Comparison of ENCODE assay signal across 16 cellular contexts in the genomic region with DNA sequence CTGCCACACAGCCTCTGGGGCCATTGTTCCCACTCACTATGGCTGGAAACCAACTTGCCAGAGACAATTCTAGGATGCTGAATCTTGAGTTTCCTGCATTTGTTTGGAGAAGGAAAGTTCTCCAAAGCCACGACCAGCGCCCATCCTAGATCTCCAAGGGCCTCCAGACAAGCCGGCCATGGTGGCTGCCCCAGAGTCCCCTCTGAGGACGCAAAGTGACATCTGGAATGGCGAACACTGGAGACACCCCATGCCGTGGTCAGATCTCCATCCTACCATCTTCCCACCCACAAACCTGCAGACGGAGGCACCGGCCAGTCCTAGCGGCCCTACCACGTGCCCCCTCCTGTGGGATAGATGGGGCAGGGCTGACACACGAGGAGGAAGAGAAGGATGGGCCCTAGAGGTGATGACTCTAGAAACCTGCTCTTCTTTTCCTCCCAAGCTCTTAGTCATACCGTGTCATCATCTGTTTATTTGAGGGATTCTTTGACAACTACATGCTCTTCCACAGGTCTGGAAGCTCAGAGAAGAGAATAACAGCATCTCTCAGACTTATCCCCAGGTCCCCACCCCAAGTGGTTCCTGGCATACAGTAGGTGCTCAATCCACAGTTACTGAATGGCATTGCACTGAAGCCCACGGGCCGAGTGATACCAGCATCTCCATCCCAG.
DNase-seq lines count a peak whose midpoint lies in the region; TF ChIP-seq lines count a peak whose summit lies in the region.
"Had no signal": no experiment of that assay in that cellular context is flagged by ENCODE, and none has a peak within 500 bp of the region (broad histone marks: within the 10 kb centered on the region; RNA-seq: fewer than 3 reads in every experiment).

No MANE protein-coding gene starts in this region.

- H3K36me3 ChIP-seq in esophagus squamous epithelium (no peaks in the 10 kb centered on the region), sigmoid colon (peaks cover 30 to 92% (median 61%) of the 10 kb centered on the region in 4 donors)

- peak; percentile 23 for DNase-seq in ELR (ENCODE audit: low read depth)
- DNase-seq in M059J (ENCODE audit: low read depth), result peak; percentile 17
- no peak for DNase-seq in esophagus squamous epithelium (lab: John Stamatoyannopoulos, UW)
- no peak for DNase-seq in sigmoid colon
- DNase-seq in ecto neural progenitor cell (ENCODE audit: low spot score), result no peak
- no peak for DNase-seq in DMS53 treated with DMSO at 0.1 percent for 48 hours (lab: John Stamatoyannopoulos, UW; ENCODE audit: unreplicated experiment)
- no peak for DNase-seq in activated T-cell treated with anti-CD3 and anti-CD28 coated beads, Interleukin-2, amount 50 U/mL, for 48 hours
- DNase-seq: AML-193; Calu3; DMS79 treated with DMSO at 0.1 percent for 48 hours; GDM1; NCI-H1436 treated with DMSO at 0.1 percent for 48 hours; NCI-H2081 treated with DMSO at 0.1 percent for 48 hours; NCI-H345; NCI-H69; NK-92 treated with Interleukin-12 subunit alpha and Interleukin-12 subunit beta, amount 100 ng/mL, for 24 hours had no signal

- H3K27me3 ChIP-seq in esophagus squamous epithelium (no peaks in the 10 kb centered on the region), sigmoid colon (no peaks in the 10 kb centered on the region)

- intact Hi-C loops in esophagus squamous epithelium (cut with DNase I), result no loop called here
- intact Hi-C loops in sigmoid colon (cut with DNase I), result no loop called here

- no peaks in the 10 kb centered on the region for H3K9me3 ChIP-seq in esophagus squamous epithelium
- H3K9me3 ChIP-seq in sigmoid colon, result no peaks in the 10 kb centered on the region

- no peak overlapping the region for H3K4me3 ChIP-seq in esophagus squamous epithelium
- no peak overlapping the region for H3K4me3 ChIP-seq in sigmoid colon

- TF ChIP-seq EP300 in sigmoid colon (IDR thresholded peaks at IDR 0.05), result no peak

- H3K27ac ChIP-seq in esophagus squamous epithelium, result peak overlapping the region in 3 of 4 donors; percentile 14 to 61 (median 26)
- peak overlapping the region; percentile 67 to 98 (median 84) for H3K27ac ChIP-seq in sigmoid colon

- 48 to 77% methylated on average over 4 to 10 of the region's 14 CpGs for WGBS in esophagus squamous epithelium, 2 donors
- 80 to 83% methylated on average over 14 of the region's 14 CpGs for WGBS in sigmoid colon, 2 donors

- peaks cover 0 to 19% (median 0%) of the 10 kb centered on the region in 3 donors for H3K4me1 ChIP-seq in esophagus squamous epithelium
- peaks cover 0 to 99% (median 93%) of the 10 kb centered on the region in 4 donors for H3K4me1 ChIP-seq in sigmoid colon

- no peak for TF ChIP-seq POLR2A in esophagus squamous epithelium (IDR thresholded peaks at IDR 0.05)
- no peak for TF ChIP-seq POLR2A in sigmoid colon (IDR thresholded peaks at IDR 0.05)

- TF ChIP-seq CTCF in esophagus squamous epithelium (IDR thresholded peaks at IDR 0.05) (no peak), sigmoid colon (IDR thresholded peaks at IDR 0.05) (no peak)

Comparison
In these comparisons a context has a peak if more than half of its experiments do, and no peak if none do; other contexts are left out.
1. DNase-seq: peak in ELR (single experiment) and M059J (single experiment); none in esophagus squamous epithelium (single experiment), sigmoid colon (single experiment), ecto neural progenitor cell (single experiment), DMS53 treated with DMSO at 0.1 percent for 48 hours (single experiment) and activated T-cell treated with anti-CD3 and anti-CD28 coated beads, Interleukin-2, amount 50 U/mL, for 48 hours (0 of 2).